8 cellular contexts compared by ENCODE assay signal in genomic region chr11:34915136-34916013, GRCh38. TPM values are rescaled to one million over a fixed set of nuclear protein-coding genes. Genes with fewer than 3 reads are reported as not detected.
DNase-seq lines count a peak whose midpoint lies in the region; ATAC-seq and TF ChIP-seq lines count a peak whose summit lies in the region.

No MANE protein-coding gene starts in this region.

- peaks cover 0 to 48% (median 20%) of the 10 kb centered on the region in 3 donors for H3K4me1 ChIP-seq in esophagus squamous epithelium

- TF ChIP-seq CTCF in esophagus squamous epithelium (IDR thresholded peaks at IDR 0.05) (no peak), natural killer cell (IDR thresholded peaks at IDR 0.05) (no peak)

- no peaks in the 10 kb centered on the region for H3K27me3 Mint-ChIP-seq in natural killer cell (ENCODE audit: low read depth in 2 of 2)

- H3K36me3 Mint-ChIP-seq in natural killer cell = no peaks in the 10 kb centered on the region

- peak overlapping the region; percentile 95 to 98 for H3K27ac Mint-ChIP-seq in natural killer cell

- peaks cover 9% of the 10 kb centered on the region for H3K36me3 ChIP-seq in SK-N-MC (ENCODE audit: insufficient read depth, low read length)
- H3K36me3 ChIP-seq in esophagus squamous epithelium = peaks cover 0 to 10% (median 0%) of the 10 kb centered on the region in 3 donors

- TF ChIP-seq POLR2A in esophagus squamous epithelium (IDR thresholded peaks at IDR 0.05) = no peak

- 8 to 9% methylated on average over 20 to 32 of the region's 34 CpGs for WGBS in esophagus squamous epithelium, 2 donors

- DNase-seq in Ammon's horn (ENCODE audit: low spot score) (peak; percentile 58), GM19238 (ENCODE audit: insufficient read length, low spot score) (peak; percentile 17), HS-27A (ENCODE audit: low read depth) (peak; percentile 20), SK-N-MC (ENCODE audit: low read depth, low spot score) (no peak), esophagus squamous epithelium (lab: John Stamatoyannopoulos, UW) (no peak), natural killer cell (no peak), DMS114 treated with DMSO at 0.1 percent for 48 hours (lab: John Stamatoyannopoulos, UW; ENCODE audit: unreplicated experiment) (no peak)

- H3K4me1 Mint-ChIP-seq in natural killer cell = peaks cover 41% of the 10 kb centered on the region in 2 donors

- H3K9me3 Mint-ChIP-seq in natural killer cell = no peaks in the 10 kb centered on the region

- H3K9me3 ChIP-seq in SK-N-MC (ENCODE audit: low read depth, low read length) = no peaks in the 10 kb centered on the region
- no peaks in the 10 kb centered on the region for H3K9me3 ChIP-seq in esophagus squamous epithelium

- H3K4me3 ChIP-seq in SK-N-MC (peak overlapping the region; percentile 97), esophagus squamous epithelium (peak overlapping the region; percentile 63 to 87 (median 84))

- H3K27me3 ChIP-seq in esophagus squamous epithelium = no peaks in the 10 kb centered on the region

- intact Hi-C loops in esophagus squamous epithelium (cut with DNase I) = no loop called here
- intact Hi-C loops in natural killer cell (cut with micrococcal nuclease) = loop anchor here (2.0 to 5.0 kb wide), 2 partner anchors 252 to 811 kb away; partner anchors contain the start of gene NAT10

- peak overlapping the region; percentile 84 for H3K27ac ChIP-seq in SK-N-MC
- H3K27ac ChIP-seq in esophagus squamous epithelium = peak overlapping the region; percentile 88 to 97 (median 95)

- ATAC-seq in natural killer cell (no peak), HG02852 (IDR thresholded peaks at IDR 0.05; ENCODE audit: unreplicated experiment) (no peak)

- peak overlapping the region; percentile 93 for H3K9ac ChIP-seq in SK-N-MC (ENCODE audit: insufficient read length)

- peak overlapping the region; percentile 97 for H3K4me3 Mint-ChIP-seq in natural killer cell

RNA-seq across cellular contexts. Expression of gene APIP, which starts 0.8 kb away (rescaled TPM):
- total RNA-seq in esophagus squamous epithelium = 10 to 100 TPM; 11.5 to 21.9 (median 17.2) TPM
- total RNA-seq in natural killer cell = 1 to 10 TPM; 6.6 to 9.4 (median 8.1) TPM

RNA-seq across cellular contexts. Expression of gene PDHX, which starts 1.0 kb away (rescaled TPM):
- 10 to 100 TPM; 14.1 to 29.9 (median 25.7) TPM for total RNA-seq in esophagus squamous epithelium
- 10 to 100 TPM; 18.3 to 27.1 (median 20.9) TPM for total RNA-seq in natural killer cell

Comparison
In these comparisons a context has a peak if more than half of its experiments do, and no peak if none do; other contexts are left out.
1. DNase-seq: peak in Ammon's horn (single experiment), GM19238 (single experiment) and HS-27A (single experiment); none in SK-N-MC (single experiment), esophagus squamous epithelium (single experiment), natural killer cell (single experiment) and DMS114 treated with DMSO at 0.1 percent for 48 hours (single experiment).